In the genomic region with DNA sequence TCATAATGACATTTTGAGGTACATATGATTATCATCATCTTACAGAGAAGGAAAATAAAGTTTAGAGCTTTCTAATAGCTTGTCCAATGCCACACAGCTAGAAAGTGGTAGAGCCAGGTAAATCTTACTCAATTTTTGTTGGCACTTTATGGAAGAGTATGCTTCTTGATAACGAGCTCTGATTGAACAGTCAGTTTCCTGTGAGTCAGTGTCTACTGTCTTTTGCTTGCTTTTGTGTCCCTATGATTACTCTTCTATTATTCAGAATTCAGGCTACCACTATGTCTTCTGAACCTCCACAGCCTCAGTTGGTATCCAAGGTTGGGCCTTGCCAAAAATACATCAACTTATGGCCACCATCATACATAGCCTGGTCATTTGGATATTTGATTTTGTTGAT, we compare ENCODE assay signal across 1 cellular context.
TF ChIP-seq lines count a peak whose summit lies in the region.

No MANE protein-coding gene starts in this region.

TF ChIP-seq in HepG2, 621 proteins besides CTCF, POLR2A, EP300 and RAD21:
- TF ChIP-seq ISL2 (CRISPR knock-in tag; IDR thresholded peaks at IDR 0.05) (no peak), ARID2 (CRISPR knock-in tag; IDR thresholded peaks at IDR 0.05; ENCODE audit: borderline replicate concordance) (no peak), ZNF616 (CRISPR knock-in tag; IDR thresholded peaks at IDR 0.05; ENCODE audit: low read depth) (no peak), BRD4 (CRISPR knock-in tag; IDR thresholded peaks at IDR 0.05) (no peak), ZNF317 (CRISPR knock-in tag; IDR thresholded peaks at IDR 0.05) (no peak), ZNF121 (CRISPR knock-in tag; IDR thresholded peaks at IDR 0.05) (no peak), BRCA1 (CRISPR knock-in tag; IDR thresholded peaks at IDR 0.05) (no peak), ZFYVE20 (CRISPR knock-in tag; IDR thresholded peaks at IDR 0.05; ENCODE audit: borderline replicate concordance, low read depth) (no peak), TCF7L2 (IDR thresholded peaks at IDR 0.05; ENCODE audit: low read depth, low read length) (no peak), NBN (conservative IDR thresholded peaks at IDR 0.05) (no peak), ZNF670 (CRISPR knock-in tag; IDR thresholded peaks at IDR 0.05; ENCODE audit: borderline replicate concordance) (no peak), ZNF251 (CRISPR knock-in tag; IDR thresholded peaks at IDR 0.05) (no peak)
- TF ChIP-seq, protein P1, sequence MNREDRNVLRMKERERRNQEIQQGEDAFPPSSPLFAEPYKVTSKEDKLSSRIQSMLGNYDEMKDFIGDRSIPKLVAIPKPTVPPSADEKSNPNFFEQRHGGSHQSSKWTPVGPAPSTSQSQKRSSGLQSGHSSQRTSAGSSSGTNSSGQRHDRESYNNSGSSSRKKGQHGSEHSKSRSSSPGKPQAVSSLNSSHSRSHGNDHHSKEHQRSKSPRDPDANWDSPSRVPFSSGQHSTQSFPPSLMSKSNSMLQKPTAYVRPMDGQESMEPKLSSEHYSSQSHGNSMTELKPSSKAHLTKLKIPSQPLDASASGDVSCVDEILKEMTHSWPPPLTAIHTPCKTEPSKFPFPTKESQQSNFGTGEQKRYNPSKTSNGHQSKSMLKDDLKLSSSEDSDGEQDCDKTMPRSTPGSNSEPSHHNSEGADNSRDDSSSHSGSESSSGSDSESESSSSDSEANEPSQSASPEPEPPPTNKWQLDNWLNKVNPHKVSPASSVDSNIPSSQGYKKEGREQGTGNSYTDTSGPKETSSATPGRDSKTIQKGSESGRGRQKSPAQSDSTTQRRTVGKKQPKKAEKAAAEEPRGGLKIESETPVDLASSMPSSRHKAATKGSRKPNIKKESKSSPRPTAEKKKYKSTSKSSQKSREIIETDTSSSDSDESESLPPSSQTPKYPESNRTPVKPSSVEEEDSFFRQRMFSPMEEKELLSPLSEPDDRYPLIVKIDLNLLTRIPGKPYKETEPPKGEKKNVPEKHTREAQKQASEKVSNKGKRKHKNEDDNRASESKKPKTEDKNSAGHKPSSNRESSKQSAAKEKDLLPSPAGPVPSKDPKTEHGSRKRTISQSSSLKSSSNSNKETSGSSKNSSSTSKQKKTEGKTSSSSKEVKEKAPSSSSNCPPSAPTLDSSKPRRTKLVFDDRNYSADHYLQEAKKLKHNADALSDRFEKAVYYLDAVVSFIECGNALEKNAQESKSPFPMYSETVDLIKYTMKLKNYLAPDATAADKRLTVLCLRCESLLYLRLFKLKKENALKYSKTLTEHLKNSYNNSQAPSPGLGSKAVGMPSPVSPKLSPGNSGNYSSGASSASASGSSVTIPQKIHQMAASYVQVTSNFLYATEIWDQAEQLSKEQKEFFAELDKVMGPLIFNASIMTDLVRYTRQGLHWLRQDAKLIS (CRISPR knock-in tag; IDR thresholded peaks at IDR 0.05), result no peak
